ENCODE assay signal across 9 cellular contexts in the genomic region with DNA sequence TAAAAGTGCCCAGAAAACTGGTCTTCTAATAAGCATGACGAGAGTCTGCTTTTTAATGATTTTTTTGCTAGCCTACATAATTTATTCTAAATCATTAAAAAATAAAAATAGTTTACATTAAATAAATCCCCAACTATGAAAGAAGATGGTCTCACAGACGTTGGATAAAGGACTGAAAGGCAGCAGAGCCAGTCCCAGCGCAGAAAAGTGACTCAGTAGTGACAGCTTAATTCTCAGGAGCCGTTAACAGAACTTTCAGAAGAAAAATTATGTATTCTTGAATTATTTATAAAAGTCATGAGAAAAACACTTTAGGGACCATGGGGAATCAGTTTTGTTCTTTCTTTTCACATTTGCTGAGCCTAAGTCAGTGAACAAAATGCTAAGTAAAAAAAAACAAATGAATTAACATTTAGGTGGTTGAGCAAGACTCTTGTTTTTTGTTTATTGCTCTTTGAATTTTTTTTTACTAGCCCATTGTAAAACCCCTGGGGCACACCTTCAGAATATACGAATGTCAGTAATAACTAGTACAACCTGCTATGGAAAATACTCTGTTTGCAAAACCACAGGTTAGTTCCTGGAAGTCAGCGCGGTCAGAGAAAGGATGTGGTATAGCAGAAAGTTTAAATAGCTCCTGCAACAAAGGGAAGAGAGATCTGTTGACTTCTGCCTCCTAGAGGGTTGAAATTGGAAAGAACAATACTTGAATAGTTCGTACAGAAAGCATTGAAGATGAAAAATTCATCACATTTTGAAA. TPM values are rescaled to one million over a fixed set of nuclear protein-coding genes. Genes with fewer than 3 reads are reported as not detected.
DNase-seq lines count a peak whose midpoint lies in the region; ATAC-seq lines count a peak whose summit lies in the region.
"Had no signal": no experiment of that assay in that cellular context is flagged by ENCODE, and none has a peak within 500 bp of the region (broad histone marks: within the 10 kb centered on the region; RNA-seq: fewer than 3 reads in every experiment).

No MANE protein-coding gene starts in this region.

- peak overlapping the region; percentile 3 to 32 (median 16) for H3K4me3 Mint-ChIP-seq in CD4-positive, CD25-positive, alpha-beta regulatory T cell
- H3K4me3 Mint-ChIP-seq: nephron had no signal

- H3K27ac Mint-ChIP-seq in CD4-positive, CD25-positive, alpha-beta regulatory T cell, result peak overlapping the region in 1 of 3 donors; percentile 5

- no peak overlapping the region for H3K27ac ChIP-seq in CD4-positive, CD25-positive, alpha-beta regulatory T cell (ENCODE audit: insufficient read depth, low read length, poor library complexity, severe bottlenecking)

- peaks cover 0 to 1% (median 0%) of the 10 kb centered on the region in 7 donors for H3K9me3 Mint-ChIP-seq in CD4-positive, CD25-positive, alpha-beta regulatory T cell
- H3K9me3 Mint-ChIP-seq: nephron had no signal

- no peaks in the 10 kb centered on the region for H3K27me3 ChIP-seq in CD4-positive, CD25-positive, alpha-beta regulatory T cell (ENCODE audit: control insufficient read depth, insufficient read depth, low read length)
- H3K27me3 ChIP-seq in MG63, result no peaks in the 10 kb centered on the region

- peaks cover 13% of the 10 kb centered on the region for H3K4me1 ChIP-seq in CD4-positive, CD25-positive, alpha-beta regulatory T cell (ENCODE audit: control insufficient read depth, insufficient read depth, low read length, poor library complexity, severe bottlenecking)

- H3K36me3 Mint-ChIP-seq in CD4-positive, CD25-positive, alpha-beta regulatory T cell, result no peaks in the 10 kb centered on the region

- H3K27me3 Mint-ChIP-seq in CD4-positive, CD25-positive, alpha-beta regulatory T cell, result peaks cover 9% of the 10 kb centered on the region

- intact Hi-C loops in left ventricle myocardium superior (cut with micrococcal nuclease), result no loop called here

- no peaks in the 10 kb centered on the region for H3K9me3 ChIP-seq in CD4-positive, CD25-positive, alpha-beta regulatory T cell (ENCODE audit: control insufficient read depth in 2 of 2, low read length in 2 of 2)
- H3K9me3 ChIP-seq in MG63, result no peaks in the 10 kb centered on the region

- H3K4me3 ChIP-seq in CD4-positive, CD25-positive, alpha-beta regulatory T cell (ENCODE audit: low read depth, low read length), result peak overlapping the region; percentile 50
- H3K4me3 ChIP-seq in MG63, result no peak overlapping the region

- ATAC-seq in CD4-positive, CD25-positive, alpha-beta regulatory T cell (ENCODE audit: low read depth in 2 of 2), result peak; percentile 89 to 95
- peak; percentile 59 for ATAC-seq in GM21723 (IDR thresholded peaks at IDR 0.05; ENCODE audit: unreplicated experiment)
- no peak for ATAC-seq in left ventricle myocardium superior

- peak in 2 of 3 donors; percentile 67 to 91 for DNase-seq in CD4-positive, CD25-positive, alpha-beta regulatory T cell
- peak; percentile 63 for DNase-seq in MV-4-11 (lab: John Stamatoyannopoulos, UW)
- DNase-seq in activated gamma-delta T cell treated with anti-CD3 and anti-CD28 coated beads, Interleukin-2, amount 50 U/mL, for 16 hours (ENCODE audit: low read depth), result peak; percentile 30
- peak; percentile 40 to 60 for DNase-seq in stimulated activated CD8-positive, alpha-beta memory T cell treated with anti-CD3 and anti-CD28 coated beads, Interleukin-7, amount 100 ng/mL, for 4 hours (ENCODE audit: low read depth in 2 of 2)
- DNase-seq in left ventricle myocardium superior, result no peak
- no peak for DNase-seq in RKO (ENCODE audit: low spot score)
- no peak for DNase-seq in MG63

- no peaks in the 10 kb centered on the region for H3K36me3 ChIP-seq in CD4-positive, CD25-positive, alpha-beta regulatory T cell (ENCODE audit: control insufficient read depth, insufficient read depth, low read length)
- no peaks in the 10 kb centered on the region for H3K36me3 ChIP-seq in MG63

- peaks cover 2 to 34% (median 15%) of the 10 kb centered on the region in 4 donors for H3K4me1 Mint-ChIP-seq in CD4-positive, CD25-positive, alpha-beta regulatory T cell

RNA-seq across cellular contexts. Expression of a gene that starts 50.4 kb away (rescaled TPM):
- not detected for total RNA-seq in CD4-positive, CD25-positive, alpha-beta regulatory T cell
- polyA plus RNA-seq in CD4-positive, CD25-positive, alpha-beta regulatory T cell, result not detected
- total RNA-seq in left ventricle myocardium superior, result not detected
- total RNA-seq in MG63 (2014; rRNA removed; shearing (Covaris generic); ENCODE audit: low replicate concordance), result not detected in 2 replicates

Comparison
In these comparisons a context has a peak if more than half of its experiments do, and no peak if none do; other contexts are left out.
1. DNase-seq: peak in CD4-positive, CD25-positive, alpha-beta regulatory T cell (2 of 3), MV-4-11 (single experiment), activated gamma-delta T cell treated with anti-CD3 and anti-CD28 coated beads, Interleukin-2, amount 50 U/mL, for 16 hours (single experiment) and stimulated activated CD8-positive, alpha-beta memory T cell treated with anti-CD3 and anti-CD28 coated beads, Interleukin-7, amount 100 ng/mL, for 4 hours (2 of 2); none in left ventricle myocardium superior (single experiment), RKO (single experiment) and MG63 (single experiment).